In the genomic region with DNA sequence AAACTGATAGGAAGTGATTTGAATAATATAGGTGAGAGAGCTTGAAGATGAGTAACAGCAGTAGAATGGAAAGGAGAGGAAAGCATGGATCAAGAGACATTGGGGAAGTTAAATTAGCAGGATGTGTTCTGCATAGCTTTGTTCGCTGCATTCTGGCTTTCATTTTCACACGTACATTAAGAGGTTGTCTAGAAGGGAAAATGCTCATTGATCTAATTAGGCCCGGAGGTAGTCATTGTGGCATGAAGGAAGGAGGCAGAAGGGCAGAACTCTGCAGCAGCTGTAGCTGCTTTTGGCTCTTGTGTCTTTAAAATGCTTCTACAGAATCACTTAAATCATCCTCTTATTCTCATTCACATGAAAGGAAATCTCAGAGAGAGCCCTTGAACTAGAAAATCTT, we compare ENCODE assay signal across 9 cellular contexts. TPM values are rescaled to one million over a fixed set of nuclear protein-coding genes. Genes with fewer than 3 reads are reported as not detected.
A peak's percentile ranks its signal among the peaks of the same experiment; 100 is the strongest.
DNase-seq lines count a peak whose midpoint lies in the region; ATAC-seq, FAIRE-seq and TF ChIP-seq lines count a peak whose summit lies in the region.
"Had no signal": no experiment of that assay in that cellular context is flagged by ENCODE, and none has a peak within 500 bp of the region (broad histone marks: within the 10 kb centered on the region; RNA-seq: fewer than 3 reads in every experiment).

No MANE protein-coding gene starts in this region.

- H3K79me2 ChIP-seq in GM12878 (ENCODE audit: control insufficient read depth, insufficient read depth, low read length): no peaks in the 10 kb centered on the region

- no peak for TF ChIP-seq EP300 in GM12878 (IDR thresholded peaks at IDR 0.05; ENCODE audit: borderline replicate concordance in 1 of 2, control insufficient read depth in 1 of 2, low read depth in 2 of 2, low read length in 2 of 2)

- H4K20me1 ChIP-seq in GM12878 (ENCODE audit: control insufficient read depth, insufficient read depth): no peaks in the 10 kb centered on the region

- ATAC-seq in GM19438 (IDR thresholded peaks at IDR 0.05; ENCODE audit: low read depth, unreplicated experiment): peak; percentile 85
- peak; percentile 91 for ATAC-seq in HG03432 (IDR thresholded peaks at IDR 0.05; ENCODE audit: unreplicated experiment)
- peak; percentile 94 for ATAC-seq in GM12878
- no peak for ATAC-seq in GM18511 (IDR thresholded peaks at IDR 0.05; ENCODE audit: unreplicated experiment)
- no peak for ATAC-seq in omental fat pad (ENCODE audit: low FRiP score)

- SMC1A ChIA-PET in GM12878 (lab: Charles Lee; ENCODE audit: uncharacterized antibody, unreplicated experiment): interaction anchor here (0.7 to 2.0 kb wide), 4 partner anchors 10 to 349 kb away, joined by 3 to 5 read pairs (median 4); no protein-coding TSS in a partner anchor

- no peaks in the 10 kb centered on the region for H3K9me3 Mint-ChIP-seq in CD8-positive, alpha-beta memory T cell

- no peaks in the 10 kb centered on the region for H3K36me3 Mint-ChIP-seq in CD8-positive, alpha-beta memory T cell

- DNase-seq in CD8-positive, alpha-beta memory T cell: no peak
- peak; percentile 23 for DNase-seq in GM12878 (ENCODE audit: low read depth, low spot score)
- no peak for DNase-seq in NCI-H1092 (lab: John Stamatoyannopoulos, UW)
- no peak for DNase-seq in cardiac septum (ENCODE audit: low spot score)
- DNase-seq in omental fat pad (ENCODE audit: low spot score): no peak
- DNase-seq: GF-D8 had no signal

- peaks cover 0 to 4% of the 10 kb centered on the region in 2 donors for H3K27me3 Mint-ChIP-seq in CD8-positive, alpha-beta memory T cell

- H2AFZ ChIP-seq in GM12878 (ENCODE audit: control insufficient read depth, low read depth, low read length): peak overlapping the region; percentile 68; the same call in 1 of the 2 replicates

- no TSS peak for BruUV-seq in GM12878 (replicated peaks; lab: Mats Ljungman, UMichigan)

- H3K4me1 Mint-ChIP-seq in CD8-positive, alpha-beta memory T cell: peaks cover 11 to 32% (median 18%) of the 10 kb centered on the region in 3 donors

- H3K9ac ChIP-seq in GM12878 (ENCODE audit: control insufficient read depth, insufficient read depth, low read length): no peak overlapping the region

- TF ChIP-seq RAD21 in GM12878 (IDR thresholded peaks at IDR 0.05; ENCODE audit: insufficient read depth, low read depth, low read length): no peak

- H3K27me3 ChIP-seq in CD8-positive, alpha-beta memory T cell (ENCODE audit: insufficient read depth, low read length, poor library complexity, severe bottlenecking): no peaks in the 10 kb centered on the region
- no peaks in the 10 kb centered on the region for H3K27me3 ChIP-seq in GM12878 (replicated peaks in 1 of 2; ENCODE audit: control insufficient read depth in 2 of 2, insufficient read depth in 2 of 2, low read length in 1 of 2)

- H3K4me1 ChIP-seq in CD8-positive, alpha-beta memory T cell (ENCODE audit: insufficient read depth, low read length): peaks cover 11% of the 10 kb centered on the region
- no peaks in the 10 kb centered on the region for H3K4me1 ChIP-seq in GM12878 (ENCODE audit: control insufficient read depth, insufficient read depth, low read length)

- H3K4me2 ChIP-seq in GM12878 (ENCODE audit: control insufficient read depth, insufficient read depth): no peak overlapping the region; the same call in 1 of the 2 replicates

- CTCF ChIA-PET in CD8-positive, alpha-beta memory T cell (lab: Charles Lee): interaction anchor here (0.7 to 0.8 kb wide), 4 partner anchors 8 to 17 kb away, joined by 3 to 5 read pairs (median 4); no protein-coding TSS in a partner anchor
- CTCF ChIA-PET in GM12878 (lab: Yijun Ruan, JAX): interaction anchor here (0.9 to 4.2 kb wide), 8 partner anchors 8 to 978 kb away, joined by 3 to 36 read pairs (median 3); no protein-coding TSS in a partner anchor

- peak; percentile 38 for FAIRE-seq in GM12878 (lab: Jason Lieb, UNC)

- POLR2A ChIA-PET in CD8-positive, alpha-beta memory T cell (lab: Charles Lee): interaction anchor here (0.8 kb wide), 1 partner anchor 323 kb away, joined by 4 read pairs; no protein-coding TSS in a partner anchor
- POLR2A ChIA-PET in GM12878 (lab: Charles Lee): no interaction called here

- RAD21 ChIA-PET in GM12878 (lab: Charles Lee; ENCODE audit: unreplicated experiment): interaction anchor here (1.1 to 1.7 kb wide), 3 partner anchors 8 to 12 kb away, joined by 3 to 4 read pairs (median 3); no protein-coding TSS in a partner anchor

- no peaks in the 10 kb centered on the region for H3K36me3 ChIP-seq in CD8-positive, alpha-beta memory T cell (ENCODE audit: insufficient read depth, low read length)
- no peaks in the 10 kb centered on the region for H3K36me3 ChIP-seq in GM12878 (ENCODE audit: control insufficient read depth in 2 of 2, insufficient read depth in 2 of 2, low read length in 1 of 2)

- peak overlapping the region in 7 of 8 donors; percentile 0 to 79 (median 49) for H3K27ac Mint-ChIP-seq in CD8-positive, alpha-beta memory T cell

- TF ChIP-seq CTCF in GM12878 (IDR thresholded peaks at IDR 0.05 in 2 of 3, conservative IDR thresholded peaks at IDR 0.05 in 1 of 3; ENCODE audit: control insufficient read depth in 2 of 3, extremely low read depth in 1 of 3, insufficient read depth in 1 of 3, low read depth in 3 of 3, low read length in 3 of 3) (no peak), omental fat pad (IDR thresholded peaks at IDR 0.05) (no peak)

- WGBS in GM12878 (ENCODE audit: insufficient coverage, insufficient replicate concordance, low lambda C conversion rate, missing lambda C conversion rate): 28% methylated on average over 3 of the region's 3 CpGs

- peak overlapping the region; percentile 45 for H3K4me3 ChIP-seq in CD8-positive, alpha-beta memory T cell (ENCODE audit: low read length)
- no peak overlapping the region for H3K4me3 ChIP-seq in GM12878

- intact Hi-C loops in GM12878 (cut with micrococcal nuclease; ENCODE audit: unreplicated experiment) (no loop called here), cardiac septum (cut with DNase I) (no loop called here)

- peak overlapping the region; percentile 7 to 75 (median 66) for H3K4me3 Mint-ChIP-seq in CD8-positive, alpha-beta memory T cell

- TF ChIP-seq POLR2A in GM12878 (IDR thresholded peaks at IDR 0.05; ENCODE audit: low read depth, low read length): no peak

- H3K9me3 ChIP-seq in CD8-positive, alpha-beta memory T cell (ENCODE audit: low read length): no peaks in the 10 kb centered on the region
- no peaks in the 10 kb centered on the region for H3K9me3 ChIP-seq in GM12878 (replicated peaks; ENCODE audit: control insufficient read depth, insufficient read depth, low read length)

- peak overlapping the region; percentile 20 for H3K27ac ChIP-seq in CD8-positive, alpha-beta memory T cell (ENCODE audit: low read depth, low read length)
- H3K27ac ChIP-seq in GM12878 (ENCODE audit: control insufficient read depth, insufficient read depth): no peak overlapping the region

- in situ Hi-C loops in GM12878 (cut with MboI): loop anchor here (10.0 to 25.0 kb wide), 2 partner anchors 344 to 977 kb away; no protein-coding TSS in a partner anchor

TF ChIP-seq in GM12878, 131 proteins besides CTCF, POLR2A, EP300 and RAD21:
- no peak for TF ChIP-seq BACH1 (IDR thresholded peaks at IDR 0.05; ENCODE audit: borderline replicate concordance)
- TF ChIP-seq JUNB (IDR thresholded peaks at IDR 0.05): no peak
- TF ChIP-seq WRNIP1 (IDR thresholded peaks at IDR 0.05; ENCODE audit: borderline replicate concordance, low read depth, low read length): no peak
- TF ChIP-seq ATF7 (IDR thresholded peaks at IDR 0.05; ENCODE audit: low read depth): no peak
- TF ChIP-seq STAT1 (conservative IDR thresholded peaks at IDR 0.05): no peak
- no peak for TF ChIP-seq CHD4 (IDR thresholded peaks at IDR 0.05)
- TF ChIP-seq NFIC (IDR thresholded peaks at IDR 0.05; ENCODE audit: low read depth, low read length): no peak
- no peak for TF ChIP-seq BCL11A (IDR thresholded peaks at IDR 0.05; ENCODE audit: low read depth, low read length)
- no peak for TF ChIP-seq SPI1 (IDR thresholded peaks at IDR 0.05; ENCODE audit: borderline replicate concordance, insufficient read depth, low read depth, low read length)
- 0 out of 2 replicates have a peak, but pooled peaks have one; percentile 33 for TF ChIP-seq MTA2 (IDR thresholded peaks at IDR 0.05; ENCODE audit: low read depth)
- TF ChIP-seq ZNF217 (IDR thresholded peaks at IDR 0.05): no peak
- no peak for TF ChIP-seq SMAD5 (IDR thresholded peaks at IDR 0.05; ENCODE audit: low read depth)
- TF ChIP-seq SREBF2 (IDR thresholded peaks at IDR 0.05; ENCODE audit: low read length): no peak
- no peak for TF ChIP-seq CBX3 (IDR thresholded peaks at IDR 0.05; ENCODE audit: borderline replicate concordance, low read depth)
- no peak for TF ChIP-seq IKZF1 (conservative IDR thresholded peaks at IDR 0.05)
- TF ChIP-seq IKZF2 (IDR thresholded peaks at IDR 0.05): peak; percentile 30 to 49; a peak in 3 of 4 replicates
- no peak for TF ChIP-seq ZNF207 (IDR thresholded peaks at IDR 0.05; ENCODE audit: borderline replicate concordance)

RNA-seq across cellular contexts. Expression of a gene that starts 40.3 kb away (rescaled TPM):
- not detected for total RNA-seq in CD8-positive, alpha-beta memory T cell
- polyA plus RNA-seq in CD8-positive, alpha-beta memory T cell: 0.32 TPM
- total RNA-seq in GM12878 (2013; cell fraction: nucleolus; rRNA removed): not detected in 2 replicates
- total RNA-seq in GM12878 (2014; rRNA removed) (not detected in 2 replicates), GM12878 (2014; rRNA removed; fragmentation: Illumina TruSeq; extraction: Trizol) (not detected in 2 replicates), GM12878 (2021) (not detected in 2 replicates), cardiac septum (2.5 TPM), omental fat pad (10 to 100 TPM in 1 of 4 donors, 1 to 10 TPM in 3; 2.2 to 12.6 (median 5.7) TPM)
- 0.30 TPM for polyA plus RNA-seq in GM12878 (2011; ENCODE audit: low read depth)
- polyA plus RNA-seq in GM12878 (2011; rRNA removed) (not detected in 2 replicates), GM12878 (2014; fragmentation: Illumina TruSeq; extraction: Trizol) (not detected in 2 replicates), GM12878 (2014; fragmentation: Nextera tagmentation; extraction: Ambion mirVana) (under 1 TPM; 0.11 to 0.34 TPM), GM12878 (2014; rRNA removed) (not detected in 2 replicates), GM12878 (2016; fragmentation: Nextera tagmentation; extraction: Ambion mirVana) (under 1 TPM; 0.52 to 0.69 TPM)
- not detected in 2 replicates for polyA plus RNA-seq in GM12878 (2011; cell fraction: cytosol; rRNA removed)
- polyA plus RNA-seq in GM12878 (2011; cell fraction: nucleus; rRNA removed): not detected in 2 replicates
- 0.20 and 0.57 TPM in 2 replicates for polyA plus RNA-seq in GM12878 (2012)
- not detected in 2 replicates for polyA minus RNA-seq in GM12878 (2011; rRNA and poly(A)+ RNA removed)
- not detected in 2 replicates for polyA minus RNA-seq in GM12878 (2011; cell fraction: cytosol; rRNA and poly(A)+ RNA removed)
- polyA minus RNA-seq in GM12878 (2011; cell fraction: nucleus; rRNA and poly(A)+ RNA removed): not detected in 2 replicates

Comparison
In these comparisons a context has a peak if more than half of its experiments do, and no peak if none do; other contexts are left out.
1. ATAC-seq: peak in GM19438 (single experiment), HG03432 (single experiment) and GM12878 (single experiment); none in GM18511 (single experiment) and omental fat pad (single experiment).